17 cellular contexts compared by ENCODE assay signal in genomic region chr2:145198555-145198954, GRCh38.
DNase-seq lines count a peak whose midpoint lies in the region; ATAC-seq, FAIRE-seq and TF ChIP-seq lines count a peak whose summit lies in the region.
"Had no signal": no experiment of that assay in that cellular context is flagged by ENCODE, and none has a peak within 500 bp of the region (broad histone marks: within the 10 kb centered on the region; RNA-seq: fewer than 3 reads in every experiment).

No MANE protein-coding gene starts in this region.

- no peaks in the 10 kb centered on the region for H3K9me2 ChIP-seq in OCI-LY1 (ENCODE audit: low read depth, low read length)

- H3K27ac ChIP-seq in left ventricle myocardium inferior (replicated peaks): peak overlapping the region; percentile 49
- no peak overlapping the region for H3K27ac ChIP-seq in OCI-LY1 (ENCODE audit: low read depth, low read length, poor library complexity, severe bottlenecking)
- no peak overlapping the region for H3K27ac ChIP-seq in K562 (ENCODE audit: extremely low read depth, low read depth, low read length)
- H3K27ac ChIP-seq: 22Rv1, BLaER1 had no signal

- TF ChIP-seq CTCF in left ventricle myocardium inferior (IDR thresholded peaks at IDR 0.05; ENCODE audit: borderline replicate concordance) (no peak), OCI-LY1 (IDR thresholded peaks at IDR 0.05; ENCODE audit: low read length) (no peak), K562 (IDR thresholded peaks at IDR 0.05 in 2 of 3, conservative IDR thresholded peaks at IDR 0.05 in 1 of 3; ENCODE audit: insufficient read depth in 2 of 3, low read depth in 1 of 3, low read length in 3 of 3) (no peak)

- H3K27me3 ChIP-seq in left ventricle myocardium inferior (ENCODE audit: low read depth) (no peaks in the 10 kb centered on the region), OCI-LY1 (ENCODE audit: insufficient read depth, low read length) (no peaks in the 10 kb centered on the region), K562 (ENCODE audit: control insufficient read depth in 2 of 2, insufficient read depth in 2 of 2, low read length in 2 of 2) (no peaks in the 10 kb centered on the region)
- H3K27me3 ChIP-seq: BLaER1 had no signal

- in situ Hi-C loops in K562 (cut with MboI): no loop called here

- DNase-seq in left ventricle myocardium inferior: no peak
- DNase-seq in Right ventricle myocardium inferior (ENCODE audit: missing footprints): no peak
- no peak for DNase-seq in K562 (ENCODE audit: extremely low read depth in 1 of 4, low spot score in 3 of 4)
- no peak for DNase-seq in HPDE6-E6E7 (ENCODE audit: extremely low spot score)
- DNase-seq: Calu3; CD4-positive, alpha-beta memory T cell; GF-D8; IMR-90; KBM-7 had no signal

- POLR2A ChIA-PET in K562 (lab: Yijun Ruan, JAX): interaction anchor here (1.0 to 1.4 kb wide), 2 partner anchors 13 to 17 kb away, joined by 3 read pairs; no protein-coding TSS in a partner anchor

- H3K4me3 ChIP-seq in left ventricle myocardium inferior (no peak overlapping the region), OCI-LY1 (ENCODE audit: low read depth, low read length, poor library complexity, severe bottlenecking) (no peak overlapping the region), K562 (no peak overlapping the region)
- H3K4me3 ChIP-seq: BLaER1, GM12878, HAP-1 had no signal

- TF ChIP-seq RAD21 in K562 (CRISPR knock-in tag; conservative IDR thresholded peaks at IDR 0.05 in 1 of 2, IDR thresholded peaks at IDR 0.05 in 1 of 2): no peak

- 54% methylated on average over 2 of the region's 2 CpGs for WGBS in K562 (ENCODE audit: insufficient coverage, low coverage, missing lambda C conversion rate)

- no peaks in the 10 kb centered on the region for H3K9me1 ChIP-seq in K562 (ENCODE audit: control insufficient read depth, insufficient read depth, low read length)

- H3K79me2 ChIP-seq in OCI-LY1 (ENCODE audit: insufficient read depth, low read length): no peaks in the 10 kb centered on the region
- H3K79me2 ChIP-seq in K562 (ENCODE audit: control insufficient read depth, insufficient read depth, low read length): no peaks in the 10 kb centered on the region

- H3K4me2 ChIP-seq in OCI-LY1 (ENCODE audit: low read length): no peak overlapping the region
- no peak overlapping the region for H3K4me2 ChIP-seq in K562 (ENCODE audit: insufficient read depth, low read length)
- H3K4me2 ChIP-seq: BLaER1 had no signal

- H3K4me1 ChIP-seq in left ventricle myocardium inferior (peaks cover 16% of the 10 kb centered on the region), OCI-LY1 (ENCODE audit: insufficient read depth, low read length, severe bottlenecking) (peaks cover 4% of the 10 kb centered on the region), K562 (replicated peaks in 1 of 2; ENCODE audit: control insufficient read depth in 2 of 2, insufficient read depth in 2 of 2, low read length in 2 of 2) (no peaks in the 10 kb centered on the region)
- H3K4me1 ChIP-seq: BLaER1, HAP-1 had no signal

- no peak for FAIRE-seq in K562 (lab: Jason Lieb, UNC)
- FAIRE-seq: GM12878, GM19239 had no signal

- peak overlapping the region; percentile 59; the same call in 1 of the 2 replicates for H2AFZ ChIP-seq in OCI-LY1 (ENCODE audit: low read length)
- peak overlapping the region; percentile 73 for H2AFZ ChIP-seq in K562 (ENCODE audit: low read depth, low read length)

- CTCF ChIA-PET in K562 (lab: Yijun Ruan, JAX; ENCODE audit: low intra/inter-chr PET ratio): no interaction called here

- H3K9me3 ChIP-seq in left ventricle myocardium inferior (replicated peaks) (no peaks in the 10 kb centered on the region), OCI-LY1 (ENCODE audit: low read length) (no peaks in the 10 kb centered on the region), K562 (replicated peaks; ENCODE audit: control insufficient read depth, insufficient read depth, low read depth, low read length) (no peaks in the 10 kb centered on the region)
- H3K9me3 ChIP-seq: BLaER1, HAP-1 had no signal

- intact Hi-C loops in left ventricle myocardium inferior (cut with micrococcal nuclease): no loop called here
- intact Hi-C loops in Right ventricle myocardium inferior (cut with DNase I): loop anchor here (10.0 kb wide), 1 partner anchor 674 kb away; the partner anchor contains the start of gene ZEB2
- intact Hi-C loops in K562 (cut with micrococcal nuclease): no loop called here

- TF ChIP-seq EP300 in K562 (IDR thresholded peaks at IDR 0.05; ENCODE audit: low read length): no peak

- H3F3A ChIP-seq in OCI-LY1 (ENCODE audit: insufficient read depth, low read length): no peaks in the 10 kb centered on the region

- no peak for TF ChIP-seq POLR2A in K562 (conservative IDR thresholded peaks at IDR 0.05)

- no peak for ATAC-seq in Right ventricle myocardium inferior
- ATAC-seq in K562: no peak
- ATAC-seq in HG03135 (IDR thresholded peaks at IDR 0.05; ENCODE audit: unreplicated experiment): no peak
- ATAC-seq in GM18517 (IDR thresholded peaks at IDR 0.05; ENCODE audit: unreplicated experiment): no peak
- ATAC-seq: GM12878 had no signal

- H3K36me3 ChIP-seq in left ventricle myocardium inferior (no peaks in the 10 kb centered on the region), OCI-LY1 (ENCODE audit: insufficient read depth, low read length) (no peaks in the 10 kb centered on the region), K562 (ENCODE audit: control insufficient read depth, insufficient read depth, low read length) (no peaks in the 10 kb centered on the region)
- H3K36me3 ChIP-seq: BLaER1, HAP-1 had no signal

- H3K9ac ChIP-seq in OCI-LY1 (ENCODE audit: low read length): no peak overlapping the region
- no peak overlapping the region for H3K9ac ChIP-seq in K562 (ENCODE audit: insufficient read depth in 1 of 2, low read depth in 2 of 2, low read length in 2 of 2)
- H3K9ac ChIP-seq: BLaER1 had no signal

- H4K20me1 ChIP-seq in OCI-LY1 (ENCODE audit: insufficient read depth, low read length) (no peaks in the 10 kb centered on the region), K562 (replicated peaks; ENCODE audit: control insufficient read depth, insufficient read depth, low read length) (no peaks in the 10 kb centered on the region)
- H4K20me1 ChIP-seq: BLaER1 had no signal

- BruUV-seq in K562 (replicated peaks; lab: Mats Ljungman, UMichigan): no TSS peak

TF ChIP-seq in K562, 482 proteins besides CTCF, POLR2A, EP300 and RAD21:
- TF ChIP-seq NCOA2 (IDR thresholded peaks at IDR 0.05; ENCODE audit: partially characterized antibody in 2 of 2) (no peak), ZNF316 (IDR thresholded peaks at IDR 0.05) (peak; percentile 54), MAFF (IDR thresholded peaks at IDR 0.05; ENCODE audit: low read length) (0 out of 2 replicates have a peak, but pooled peaks have one; percentile 5)
